Comparison of ENCODE assay signal across 10 cellular contexts in the genomic region with DNA sequence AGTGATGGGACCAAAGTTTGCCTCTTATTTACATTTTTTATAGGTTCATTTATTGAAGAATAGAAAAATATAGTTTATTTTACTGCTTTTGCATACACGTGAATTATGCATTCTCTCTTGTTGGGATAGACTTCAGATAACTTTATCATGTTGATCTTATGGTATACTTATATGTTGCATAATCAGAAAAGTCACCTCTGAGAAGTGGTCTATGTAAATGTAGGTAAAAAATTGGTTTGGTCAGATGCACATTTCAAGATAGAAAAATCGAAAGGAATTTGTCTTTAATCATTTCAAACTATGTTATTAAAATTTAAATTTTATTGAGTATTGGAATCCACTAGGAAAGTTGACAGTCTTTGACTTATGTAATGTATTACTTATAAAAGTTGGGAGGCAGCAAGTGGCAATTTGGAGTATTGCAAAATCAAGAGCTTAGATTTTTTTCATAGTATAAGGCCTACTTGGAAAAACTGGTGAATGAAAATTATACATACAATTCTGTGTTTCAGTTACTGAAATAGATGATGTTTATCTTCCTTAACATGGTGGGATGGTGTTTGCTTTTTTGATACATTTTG. TPM values are rescaled to one million over a fixed set of nuclear protein-coding genes. Genes with fewer than 3 reads are reported as not detected.
DNase-seq lines count a peak whose midpoint lies in the region; ATAC-seq and TF ChIP-seq lines count a peak whose summit lies in the region.
"Had no signal": no experiment of that assay in that cellular context is flagged by ENCODE, and none has a peak within 500 bp of the region (broad histone marks: within the 10 kb centered on the region; RNA-seq: fewer than 3 reads in every experiment).

No MANE protein-coding gene starts in this region.

- 0 out of 2 replicates have a peak, but pooled peaks have one; percentile 4 for TF ChIP-seq CTCF in RWPE1 (conservative IDR thresholded peaks at IDR 0.05; ENCODE audit: low read depth)
- TF ChIP-seq CTCF in fibroblast of pulmonary artery (IDR thresholded peaks at IDR 0.05; ENCODE audit: low read length, missing control alignments): no peak
- no peak for TF ChIP-seq CTCF in GM13977 (IDR thresholded peaks at IDR 0.05; ENCODE audit: extremely low read depth, insufficient read depth, missing control alignments)

- H3K4me1 Mint-ChIP-seq in activated CD4-positive, alpha-beta memory T cell treated with anti-CD3 and anti-CD28 coated beads, Interleukin-2, amount 10 ng/mL, durations not matched to agents 7 days and 5 days: peaks cover 48% of the 10 kb centered on the region
- peaks cover 53% of the 10 kb centered on the region for H3K4me1 Mint-ChIP-seq in activated CD4-positive, alpha-beta memory T cell treated with anti-CD3 and anti-CD28 coated beads for 36 hours (ENCODE audit: low read depth)
- peaks cover 40% of the 10 kb centered on the region for H3K4me1 Mint-ChIP-seq in stimulated activated effector memory CD8-positive, alpha-beta T cell treated with anti-CD3 and anti-CD28 coated beads, Interleukin-12 subunit alpha, Interleukin-12 subunit beta, amount 100 ng/mL, for 72 hours

- peaks cover 17% of the 10 kb centered on the region for H3K36me3 Mint-ChIP-seq in activated CD4-positive, alpha-beta memory T cell treated with anti-CD3 and anti-CD28 coated beads, Interleukin-2, amount 10 ng/mL, durations not matched to agents 7 days and 5 days (ENCODE audit: low read depth)
- H3K36me3 Mint-ChIP-seq in activated CD4-positive, alpha-beta memory T cell treated with anti-CD3 and anti-CD28 coated beads for 36 hours: peaks cover 2% of the 10 kb centered on the region
- H3K36me3 Mint-ChIP-seq in stimulated activated effector memory CD8-positive, alpha-beta T cell treated with anti-CD3 and anti-CD28 coated beads, Interleukin-12 subunit alpha, Interleukin-12 subunit beta, amount 100 ng/mL, for 72 hours: peaks cover 28% of the 10 kb centered on the region

- H3K27me3 Mint-ChIP-seq in activated CD4-positive, alpha-beta memory T cell treated with anti-CD3 and anti-CD28 coated beads, Interleukin-2, amount 10 ng/mL, durations not matched to agents 7 days and 5 days: no peaks in the 10 kb centered on the region
- H3K27me3 Mint-ChIP-seq in activated CD4-positive, alpha-beta memory T cell treated with anti-CD3 and anti-CD28 coated beads for 36 hours: no peaks in the 10 kb centered on the region

- intact Hi-C loops in activated CD4-positive, alpha-beta memory T cell treated with anti-CD3 and anti-CD28 coated beads for 36 hours (cut with micrococcal nuclease): loop anchor here (5.0 kb wide), 1 partner anchor 39 kb away; no protein-coding TSS in a partner anchor

- H3K4me3 ChIP-seq in fibroblast of pulmonary artery (replicated peaks; ENCODE audit: low read depth, low read length): peak overlapping the region; percentile 86

- DNase-seq in activated CD4-positive, alpha-beta memory T cell treated with anti-CD3 and anti-CD28 coated beads, Interleukin-2, amount 10 ng/mL, durations not matched to agents 7 days and 5 days: no peak
- DNase-seq in activated CD4-positive, alpha-beta memory T cell treated with anti-CD3 and anti-CD28 coated beads for 36 hours: no peak
- DNase-seq in RWPE1 (ENCODE audit: low spot score): no peak
- peak; percentile 23 for DNase-seq in fibroblast of pulmonary artery (ENCODE audit: low read depth)
- no peak for DNase-seq in stimulated activated effector memory CD8-positive, alpha-beta T cell treated with anti-CD3 and anti-CD28 coated beads, Interleukin-12 subunit alpha, Interleukin-12 subunit beta, amount 100 ng/mL, for 72 hours (ENCODE audit: low spot score in 2 of 2)
- no peak for DNase-seq in GM13977 (ENCODE audit: low spot score)
- DNase-seq in SHP77 (lab: John Stamatoyannopoulos, UW): no peak
- DNase-seq: H7, uterus had no signal

- H3K4me3 Mint-ChIP-seq in activated CD4-positive, alpha-beta memory T cell treated with anti-CD3 and anti-CD28 coated beads, Interleukin-2, amount 10 ng/mL, durations not matched to agents 7 days and 5 days: peak overlapping the region; percentile 48
- no peak overlapping the region for H3K4me3 Mint-ChIP-seq in activated CD4-positive, alpha-beta memory T cell treated with anti-CD3 and anti-CD28 coated beads for 36 hours
- peak overlapping the region; percentile 90 for H3K4me3 Mint-ChIP-seq in stimulated activated effector memory CD8-positive, alpha-beta T cell treated with anti-CD3 and anti-CD28 coated beads, Interleukin-12 subunit alpha, Interleukin-12 subunit beta, amount 100 ng/mL, for 72 hours

- no peak for ATAC-seq in stimulated activated effector memory CD8-positive, alpha-beta T cell treated with anti-CD3 and anti-CD28 coated beads, Interleukin-12 subunit alpha, Interleukin-12 subunit beta, amount 100 ng/mL, for 72 hours
- ATAC-seq in HG03097 (IDR thresholded peaks at IDR 0.05; ENCODE audit: low FRiP score, unreplicated experiment): no peak

- POLR2A ChIA-PET in activated CD4-positive, alpha-beta memory T cell treated with anti-CD3 and anti-CD28 coated beads, Interleukin-2, amount 10 ng/mL, durations not matched to agents 7 days and 5 days (lab: Charles Lee): interaction anchor here (1.3 to 4.2 kb wide), 3 partner anchors 11 to 64 kb away, joined by 4 to 44 read pairs (median 4); no protein-coding TSS in a partner anchor
- POLR2A ChIA-PET in activated CD4-positive, alpha-beta memory T cell treated with anti-CD3 and anti-CD28 coated beads for 36 hours (lab: Charles Lee): no interaction called here
- POLR2A ChIA-PET in RWPE1 (lab: Yijun Ruan, JAX; ENCODE audit: low non-redundant PET): no interaction called here

- no peak overlapping the region for H3K27ac ChIP-seq in RWPE1

- H3K9me3 Mint-ChIP-seq in activated CD4-positive, alpha-beta memory T cell treated with anti-CD3 and anti-CD28 coated beads, Interleukin-2, amount 10 ng/mL, durations not matched to agents 7 days and 5 days: no peaks in the 10 kb centered on the region
- H3K9me3 Mint-ChIP-seq in activated CD4-positive, alpha-beta memory T cell treated with anti-CD3 and anti-CD28 coated beads for 36 hours: no peaks in the 10 kb centered on the region
- no peaks in the 10 kb centered on the region for H3K9me3 Mint-ChIP-seq in stimulated activated effector memory CD8-positive, alpha-beta T cell treated with anti-CD3 and anti-CD28 coated beads, Interleukin-12 subunit alpha, Interleukin-12 subunit beta, amount 100 ng/mL, for 72 hours

- in situ Hi-C loops in GM13977 (cut with MboI; ENCODE audit: low pct_unique_long_range_greater_than_20kb, low sequenced_read_pairs, unreplicated experiment): no loop called here

- H3K27ac Mint-ChIP-seq in activated CD4-positive, alpha-beta memory T cell treated with anti-CD3 and anti-CD28 coated beads, Interleukin-2, amount 10 ng/mL, durations not matched to agents 7 days and 5 days: no peak overlapping the region
- H3K27ac Mint-ChIP-seq in activated CD4-positive, alpha-beta memory T cell treated with anti-CD3 and anti-CD28 coated beads for 36 hours: no peak overlapping the region
- peak overlapping the region; percentile 37 for H3K27ac Mint-ChIP-seq in stimulated activated effector memory CD8-positive, alpha-beta T cell treated with anti-CD3 and anti-CD28 coated beads, Interleukin-12 subunit alpha, Interleukin-12 subunit beta, amount 100 ng/mL, for 72 hours

- CTCF ChIA-PET in activated CD4-positive, alpha-beta memory T cell treated with anti-CD3 and anti-CD28 coated beads, Interleukin-2, amount 10 ng/mL, durations not matched to agents 7 days and 5 days (lab: Charles Lee): interaction anchor here (0.6 to 3.8 kb wide), 3 partner anchors 46 to 241 kb away, joined by 3 to 22 read pairs (median 3); partner anchors contain the start of genes LOC128125822 and PTP4A1
- CTCF ChIA-PET in activated CD4-positive, alpha-beta memory T cell treated with anti-CD3 and anti-CD28 coated beads for 36 hours (lab: Charles Lee): interaction anchor here (1.7 to 2.1 kb wide), 2 partner anchors 39 to 64 kb away, joined by 8 to 9 read pairs; no protein-coding TSS in a partner anchor
- CTCF ChIA-PET in RWPE1 (lab: Yijun Ruan, JAX): interaction anchor here (0.7 kb wide), 1 partner anchor 285 kb away, joined by 3 read pairs; no protein-coding TSS in a partner anchor

RNA-seq across cellular contexts. Expression of gene PHF3, which starts 2.4 kb away (rescaled TPM):
- total RNA-seq in activated CD4-positive, alpha-beta memory T cell treated with anti-CD3 and anti-CD28 coated beads, Interleukin-2, amount 10 ng/mL, durations not matched to agents 7 days and 5 days: 10 to 100 TPM; 53.9 to 57.8 TPM
- total RNA-seq in activated CD4-positive, alpha-beta memory T cell treated with anti-CD3 and anti-CD28 coated beads for 36 hours: 10 to 100 TPM; 43.0 to 43.2 TPM
